ENCODE assay signal across 8 cellular contexts in genomic region chr19:50607874-50608785, GRCh38. TPM values are rescaled to one million over a fixed set of nuclear protein-coding genes. Genes with fewer than 3 reads are reported as not detected.
A peak's percentile ranks its signal among the peaks of the same experiment; 100 is the strongest.
DNase-seq lines count a peak whose midpoint lies in the region; ATAC-seq, FAIRE-seq and TF ChIP-seq lines count a peak whose summit lies in the region.

No MANE protein-coding gene starts in this region.

- no peak for TF ChIP-seq POLR2A in GM12878 (IDR thresholded peaks at IDR 0.05; ENCODE audit: low read depth, low read length)

- H3K36me3 ChIP-seq in GM12878 (ENCODE audit: control insufficient read depth in 2 of 2, insufficient read depth in 2 of 2, low read length in 1 of 2) = no peaks in the 10 kb centered on the region

- H3K4me2 ChIP-seq in GM12878 (ENCODE audit: control insufficient read depth, insufficient read depth) = no peak overlapping the region

- SMC1A ChIA-PET in GM12878 (lab: Charles Lee; ENCODE audit: uncharacterized antibody, unreplicated experiment) = no interaction called here

- BruUV-seq in GM12878 (replicated peaks; lab: Mats Ljungman, UMichigan) = no TSS peak

- in situ Hi-C loops in GM12878 (cut with MboI) = no loop called here

- CTCF ChIA-PET in GM12878 (lab: Yijun Ruan, JAX) = interaction anchor here (0.9 to 1.2 kb wide), 2 partner anchors 243 to 313 kb away, joined by 3 to 4 read pairs; no protein-coding TSS in a partner anchor

- RAD21 ChIA-PET in GM12878 (lab: Charles Lee; ENCODE audit: unreplicated experiment) = no interaction called here

- H3K9me3 ChIP-seq in GM12878 (replicated peaks; ENCODE audit: control insufficient read depth, insufficient read depth, low read length) = no peaks in the 10 kb centered on the region; the same call in 1 of the 3 replicates

- TF ChIP-seq RAD21 in GM12878 (IDR thresholded peaks at IDR 0.05; ENCODE audit: insufficient read depth, low read depth, low read length) = 0 out of 2 replicates have a peak, but pooled peaks have one; percentile 6

- WGBS in GM12878 (ENCODE audit: insufficient coverage, insufficient replicate concordance, low lambda C conversion rate, missing lambda C conversion rate) = 36% methylated on average over 48 of the region's 56 CpGs

- no peak overlapping the region for H3K27ac ChIP-seq in C4-2B
- H3K27ac ChIP-seq in GM12878 (ENCODE audit: control insufficient read depth, insufficient read depth) = no peak overlapping the region

- ATAC-seq in GM12878 (peak; percentile 92), GM21825 (IDR thresholded peaks at IDR 0.05; ENCODE audit: unreplicated experiment) (no peak)

- no peak overlapping the region for H3K9ac ChIP-seq in GM12878 (ENCODE audit: control insufficient read depth, insufficient read depth, low read length)

- DNase-seq in HT1080 (ENCODE audit: low read depth) = peak; percentile 52
- DNase-seq in UCSD-AML1 (lab: John Stamatoyannopoulos, UW; ENCODE audit: unreplicated experiment) = peak; percentile 38
- DNase-seq in GM12878 (ENCODE audit: low read depth, low spot score) = peak; percentile 15
- peak; percentile 95 for DNase-seq in iPS-NIHi7 (ENCODE audit: extremely low spot score)
- peak; percentile 5 to 57 for DNase-seq in stimulated activated CD4-positive, alpha-beta T cell treated with anti-CD3 and anti-CD28 coated beads, Interleukin-15, amount 100 ng/mL, for 1 hour (ENCODE audit: low read depth in 1 of 2, low spot score in 1 of 2)
- no peak for DNase-seq in NCI-H1092 treated with DMSO at 0.1 percent for 48 hours (lab: John Stamatoyannopoulos, UW)

- H3K79me2 ChIP-seq in GM12878 (ENCODE audit: control insufficient read depth, insufficient read depth, low read length) = no peaks in the 10 kb centered on the region

- H3K27me3 ChIP-seq in GM12878 (replicated peaks in 1 of 2; ENCODE audit: control insufficient read depth in 2 of 2, insufficient read depth in 2 of 2, low read length in 1 of 2) = no peaks in the 10 kb centered on the region

- TF ChIP-seq EP300 in GM12878 (IDR thresholded peaks at IDR 0.05; ENCODE audit: borderline replicate concordance in 1 of 2, control insufficient read depth in 1 of 2, low read depth in 2 of 2, low read length in 2 of 2) = no peak

- no peak for FAIRE-seq in GM12878 (lab: Jason Lieb, UNC)

- POLR2A ChIA-PET in GM12878 (lab: Charles Lee) = no interaction called here

- no peak overlapping the region for H3K4me3 ChIP-seq in GM12878

- H3K4me1 ChIP-seq in GM12878 (ENCODE audit: control insufficient read depth, insufficient read depth, low read length) = no peaks in the 10 kb centered on the region

- intact Hi-C loops in GM12878 (cut with micrococcal nuclease; ENCODE audit: unreplicated experiment) = loop anchor here (1.0 kb wide), 1 partner anchor 175 kb away; no protein-coding TSS in a partner anchor

- no peak overlapping the region for H2AFZ ChIP-seq in GM12878 (ENCODE audit: control insufficient read depth, low read depth, low read length)

- H4K20me1 ChIP-seq in GM12878 (ENCODE audit: control insufficient read depth, insufficient read depth) = no peaks in the 10 kb centered on the region

- TF ChIP-seq CTCF in C4-2B (conservative IDR thresholded peaks at IDR 0.05) (peak; percentile 33), GM12878 (IDR thresholded peaks at IDR 0.05 in 2 of 3, conservative IDR thresholded peaks at IDR 0.05 in 1 of 3; ENCODE audit: control insufficient read depth in 2 of 3, extremely low read depth in 1 of 3, insufficient read depth in 1 of 3, low read depth in 3 of 3, low read length in 3 of 3) (peak; percentile 37 to 47 (median 44); a peak in 5 of 6 replicates)

TF ChIP-seq in GM12878, 131 proteins besides CTCF, POLR2A, EP300 and RAD21:
- TF ChIP-seq CHD2 (IDR thresholded peaks at IDR 0.05; ENCODE audit: borderline replicate concordance, low read depth, low read length) (0 out of 2 replicates have a peak, but pooled peaks have one; percentile 26), MYB (IDR thresholded peaks at IDR 0.05; ENCODE audit: borderline replicate concordance, low read depth, low read length) (no peak), BRCA1 (IDR thresholded peaks at IDR 0.05; ENCODE audit: low read depth, low read length) (peak; percentile 36; the same call in 1 of the 2 replicates), CREM (IDR thresholded peaks at IDR 0.05; ENCODE audit: low read depth) (peak; percentile 84), RFX5 (IDR thresholded peaks at IDR 0.05; ENCODE audit: low read depth, low read length) (peak; percentile 96), SMC3 (IDR thresholded peaks at IDR 0.05; ENCODE audit: borderline replicate concordance, low read length) (peak; percentile 33; the same call in 1 of the 2 replicates), ATF7 (IDR thresholded peaks at IDR 0.05; ENCODE audit: low read depth) (0 out of 2 replicates have a peak, but pooled peaks have one; percentile 37), HDAC2 (IDR thresholded peaks at IDR 0.05) (no peak), CREB1 (IDR thresholded peaks at IDR 0.05; ENCODE audit: low read depth) (peak; percentile 87), KDM1A (IDR thresholded peaks at IDR 0.05; ENCODE audit: borderline replicate concordance) (no peak)

RNA-seq across cellular contexts. Expression of gene SYT3, which starts 31.6 kb away (rescaled TPM):
- total RNA-seq in HT1080 (2014; rRNA removed; shearing (Covaris generic)) = 0.13 TPM in 1 of 2 replicates, not detected in the other
- polyA plus RNA-seq in HT1080 (2015; cell fraction: cytosol; rRNA removed) = 0.03 and 0.06 TPM in 2 replicates
- 0.05 and 0.27 TPM in 2 replicates for polyA plus RNA-seq in HT1080 (2015; cell fraction: nucleus; rRNA removed)
- not detected in 2 replicates for total RNA-seq in GM12878 (2013; cell fraction: nucleolus; rRNA removed)
- total RNA-seq in GM12878 (2014; rRNA removed) = not detected in 2 replicates
- not detected in 2 replicates for total RNA-seq in GM12878 (2014; rRNA removed; fragmentation: Illumina TruSeq; extraction: Trizol)
- total RNA-seq in GM12878 (2021) = not detected in 2 replicates
- not detected for polyA plus RNA-seq in GM12878 (2011; ENCODE audit: low read depth)
- polyA plus RNA-seq in GM12878 (2011; rRNA removed) = 0.03 and 0.05 TPM in 2 replicates
- 0.15 and 0.24 TPM in 2 replicates for polyA plus RNA-seq in GM12878 (2011; cell fraction: cytosol; rRNA removed)
- polyA plus RNA-seq in GM12878 (2011; cell fraction: nucleus; rRNA removed) = 0.49 and 0.66 TPM in 2 replicates
- not detected in 2 replicates for polyA plus RNA-seq in GM12878 (2012)
- not detected in 2 replicates for polyA plus RNA-seq in GM12878 (2014; fragmentation: Illumina TruSeq; extraction: Trizol)
- not detected for polyA plus RNA-seq in GM12878 (2014; fragmentation: Nextera tagmentation; extraction: Ambion mirVana)
- 0.18 TPM in 1 of 2 replicates, not detected in the other for polyA plus RNA-seq in GM12878 (2014; rRNA removed)
- not detected for polyA plus RNA-seq in GM12878 (2016; fragmentation: Nextera tagmentation; extraction: Ambion mirVana)
- 0.10 and 0.15 TPM in 2 replicates for polyA minus RNA-seq in GM12878 (2011; rRNA and poly(A)+ RNA removed)
- not detected in 2 replicates for polyA minus RNA-seq in GM12878 (2011; cell fraction: cytosol; rRNA and poly(A)+ RNA removed)
- 0.29 TPM in 1 of 2 replicates, not detected in the other for polyA minus RNA-seq in GM12878 (2011; cell fraction: nucleus; rRNA and poly(A)+ RNA removed)

RNA-seq across cellular contexts. Expression of gene LRRC4B, which starts 39.9 kb away (rescaled TPM):
- 0.03 and 0.08 TPM in 2 replicates for total RNA-seq in HT1080 (2014; rRNA removed; shearing (Covaris generic))
- 0.07 and 0.08 TPM in 2 replicates for polyA plus RNA-seq in HT1080 (2015; cell fraction: cytosol; rRNA removed)
- polyA plus RNA-seq in HT1080 (2015; cell fraction: nucleus; rRNA removed) = 0.18 TPM in 1 of 2 replicates, not detected in the other
- 0.20 and 0.23 TPM in 2 replicates for total RNA-seq in GM12878 (2013; cell fraction: nucleolus; rRNA removed)
- total RNA-seq in GM12878 (2014; rRNA removed) = not detected in 2 replicates
- not detected in 2 replicates for total RNA-seq in GM12878 (2014; rRNA removed; fragmentation: Illumina TruSeq; extraction: Trizol)
- not detected in 2 replicates for total RNA-seq in GM12878 (2021)
- 0.10 TPM for polyA plus RNA-seq in GM12878 (2011; ENCODE audit: low read depth)
- 0.14 TPM in 1 of 2 replicates, not detected in the other for polyA plus RNA-seq in GM12878 (2011; rRNA removed)
- polyA plus RNA-seq in GM12878 (2011; cell fraction: cytosol; rRNA removed) = 0.18 and 0.25 TPM in 2 replicates
- 0.23 and 0.31 TPM in 2 replicates for polyA plus RNA-seq in GM12878 (2011; cell fraction: nucleus; rRNA removed)
- 0.18 and 0.34 TPM in 2 replicates for polyA plus RNA-seq in GM12878 (2012)
- not detected in 2 replicates for polyA plus RNA-seq in GM12878 (2014; fragmentation: Illumina TruSeq; extraction: Trizol)
- polyA plus RNA-seq in GM12878 (2014; fragmentation: Nextera tagmentation; extraction: Ambion mirVana) = not detected
- polyA plus RNA-seq in GM12878 (2014; rRNA removed) = not detected in 2 replicates
- not detected for polyA plus RNA-seq in GM12878 (2016; fragmentation: Nextera tagmentation; extraction: Ambion mirVana)
- polyA minus RNA-seq in GM12878 (2011; rRNA and poly(A)+ RNA removed) = 0.21 and 0.37 TPM in 2 replicates
- 1.1 TPM in 1 of 2 replicates, not detected in the other for polyA minus RNA-seq in GM12878 (2011; cell fraction: cytosol; rRNA and poly(A)+ RNA removed)
- polyA minus RNA-seq in GM12878 (2011; cell fraction: nucleus; rRNA and poly(A)+ RNA removed) = not detected in 2 replicates

RNA-seq across cellular contexts. Expression of gene C19orf81, which starts 41.1 kb away (rescaled TPM):
- total RNA-seq in HT1080 (2014; rRNA removed; shearing (Covaris generic)) = 1.1 and 3.2 TPM in 2 replicates
- 0.60 and 2.7 TPM in 2 replicates for polyA plus RNA-seq in HT1080 (2015; cell fraction: cytosol; rRNA removed)
- 0.78 TPM in 1 of 2 replicates, not detected in the other for polyA plus RNA-seq in HT1080 (2015; cell fraction: nucleus; rRNA removed)
- total RNA-seq in GM12878 (2013; cell fraction: nucleolus; rRNA removed) = not detected in 2 replicates
- total RNA-seq in GM12878 (2014; rRNA removed) (not detected in 2 replicates), GM12878 (2014; rRNA removed; fragmentation: Illumina TruSeq; extraction: Trizol) (not detected in 2 replicates), GM12878 (2021) (0.69 TPM in 1 of 2 replicates, not detected in the other)
- not detected for polyA plus RNA-seq in GM12878 (2011; ENCODE audit: low read depth)
- polyA plus RNA-seq in GM12878 (2011; rRNA removed) (0.36 TPM in 1 of 2 replicates, not detected in the other), GM12878 (2014; fragmentation: Illumina TruSeq; extraction: Trizol) (not detected in 2 replicates), GM12878 (2014; fragmentation: Nextera tagmentation; extraction: Ambion mirVana) (not detected), GM12878 (2014; rRNA removed) (not detected in 2 replicates), GM12878 (2016; fragmentation: Nextera tagmentation; extraction: Ambion mirVana) (not detected)
- 0.55 and 0.59 TPM in 2 replicates for polyA plus RNA-seq in GM12878 (2011; cell fraction: cytosol; rRNA removed)
- 0.75 and 1.1 TPM in 2 replicates for polyA plus RNA-seq in GM12878 (2011; cell fraction: nucleus; rRNA removed)
- 0.60 TPM in 1 of 2 replicates, not detected in the other for polyA plus RNA-seq in GM12878 (2012)
- not detected in 2 replicates for polyA minus RNA-seq in GM12878 (2011; rRNA and poly(A)+ RNA removed)
- not detected in 2 replicates for polyA minus RNA-seq in GM12878 (2011; cell fraction: cytosol; rRNA and poly(A)+ RNA removed)
- not detected in 2 replicates for polyA minus RNA-seq in GM12878 (2011; cell fraction: nucleus; rRNA and poly(A)+ RNA removed)
